8 cellular contexts compared by ENCODE assay signal in the genomic region with DNA sequence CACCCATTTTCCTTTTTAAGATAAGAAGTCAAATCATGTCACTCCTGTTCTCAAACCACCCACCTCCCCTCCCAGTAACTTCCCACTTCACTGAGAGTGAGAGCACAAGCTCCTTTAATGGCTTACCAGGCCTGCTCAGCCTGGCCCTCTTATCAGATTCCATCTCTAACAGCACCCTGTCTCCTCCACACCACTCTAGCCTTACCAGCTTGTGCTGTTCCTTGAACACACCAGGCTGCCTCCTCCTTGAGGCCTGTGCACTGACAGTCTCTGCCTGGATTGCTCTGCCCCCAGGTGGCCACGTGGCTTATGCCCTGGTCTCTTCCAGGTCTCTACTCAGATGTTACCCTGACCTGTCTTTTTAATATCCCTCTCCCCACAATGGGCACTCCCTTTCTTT. TPM values are rescaled to one million over a fixed set of nuclear protein-coding genes. Genes with fewer than 3 reads are reported as not detected.
DNase-seq lines count a peak whose midpoint lies in the region; ATAC-seq and TF ChIP-seq lines count a peak whose summit lies in the region.

No MANE protein-coding gene starts in this region.

- H3K4me3 ChIP-seq in HFF-Myc (replicated peaks; ENCODE audit: low read depth, low read length) (no peak overlapping the region), PC-3 (ENCODE audit: low read length) (no peak overlapping the region), mammary epithelial cell (replicated peaks in 1 of 3; ENCODE audit: insufficient read depth in 1 of 3, low read depth in 2 of 3, low read length in 3 of 3) (no peak overlapping the region)
- H3K4me3 ChIP-seq in naive thymus-derived CD4-positive, alpha-beta T cell (ENCODE audit: low read length), result no peak overlapping the region

- H3K9ac ChIP-seq in PC-3 (ENCODE audit: low read length) (no peak overlapping the region), mammary epithelial cell (ENCODE audit: insufficient read depth, low read length) (no peak overlapping the region)

- H4K20me1 ChIP-seq in PC-3 (ENCODE audit: low read length) (no peaks in the 10 kb centered on the region), mammary epithelial cell (ENCODE audit: insufficient read depth, low read length) (no peaks in the 10 kb centered on the region)

- intact Hi-C loops in PC-3 (cut with micrococcal nuclease) (no loop called here), mammary epithelial cell (cut with micrococcal nuclease) (loop anchor here (1.0 kb wide), 2 partner anchors 30 to 43 kb away; no protein-coding TSS in a partner anchor)
- intact Hi-C loops in naive thymus-derived CD4-positive, alpha-beta T cell (cut with micrococcal nuclease), result loop anchor here in 1 of 2 donors (2.0 kb wide), 1 partner anchor 42 kb away; no protein-coding TSS in a partner anchor

- in situ Hi-C loops in mammary epithelial cell (cut with MboI; ENCODE audit: low sequenced_read_pairs in 2 of 2), result no loop called here

- CTCF ChIA-PET in PC-3 (lab: Charles Lee) (no interaction called here), mammary epithelial cell (lab: Charles Lee; ENCODE audit: low non-redundant PET) (interaction anchor here (0.6 to 1.0 kb wide), 2 partner anchors 48 to 79 kb away, joined by 3 to 7 read pairs; no protein-coding TSS in a partner anchor)
- CTCF ChIA-PET in naive thymus-derived CD4-positive, alpha-beta T cell (lab: Charles Lee), result interaction anchor here (1.1 kb wide), 1 partner anchor 42 kb away, joined by 4 read pairs; no protein-coding TSS in a partner anchor

- POLR2A ChIA-PET in PC-3 (lab: Charles Lee; ENCODE audit: unreplicated experiment), result no interaction called here
- POLR2A ChIA-PET in naive thymus-derived CD4-positive, alpha-beta T cell (lab: Charles Lee), result no interaction called here

- H3K27me3 Mint-ChIP-seq in naive thymus-derived CD4-positive, alpha-beta T cell, result no peaks in the 10 kb centered on the region

- H2AFZ ChIP-seq in PC-3 (ENCODE audit: low read length) (no peak overlapping the region), mammary epithelial cell (ENCODE audit: low read depth, low read length) (no peak overlapping the region)

- ATAC-seq in PC-3, result peak; percentile 92
- peak; percentile 59 for ATAC-seq in naive thymus-derived CD4-positive, alpha-beta T cell
- no peak for ATAC-seq in GM18520 (IDR thresholded peaks at IDR 0.05; ENCODE audit: unreplicated experiment)

- BruUV-seq in PC-3 (replicated peaks; lab: Mats Ljungman, UMichigan) (no TSS peak), mammary epithelial cell (replicated peaks; lab: Mats Ljungman, UMichigan) (no TSS peak)

- H3K27me3 ChIP-seq in PC-3 (ENCODE audit: low read length) (no peaks in the 10 kb centered on the region), mammary epithelial cell (ENCODE audit: insufficient read depth, low read length) (no peaks in the 10 kb centered on the region)
- H3K27me3 ChIP-seq in naive thymus-derived CD4-positive, alpha-beta T cell (ENCODE audit: control insufficient read depth in 2 of 2, insufficient read depth in 2 of 2, low read length in 2 of 2), result no peaks in the 10 kb centered on the region

- H3F3A ChIP-seq in PC-3 (ENCODE audit: low read length, unreplicated experiment), result no peaks in the 10 kb centered on the region

- H3K36me3 ChIP-seq in PC-3 (ENCODE audit: low read depth, low read length) (no peaks in the 10 kb centered on the region), mammary epithelial cell (ENCODE audit: insufficient read depth, low read length) (no peaks in the 10 kb centered on the region)
- no peaks in the 10 kb centered on the region for H3K36me3 ChIP-seq in naive thymus-derived CD4-positive, alpha-beta T cell (ENCODE audit: control insufficient read depth in 2 of 3, insufficient read depth in 3 of 3, low read length in 3 of 3)

- TF ChIP-seq CTCF in HFF-Myc (IDR thresholded peaks at IDR 0.05; ENCODE audit: low read depth, low read length, missing control alignments) (peak; percentile 44), PC-3 (conservative IDR thresholded peaks at IDR 0.05; ENCODE audit: low read depth, low read length) (peak; percentile 65), mammary epithelial cell (conservative IDR thresholded peaks at IDR 0.05 in 1 of 2, IDR thresholded peaks at IDR 0.05 in 1 of 2; ENCODE audit: extremely low read depth in 1 of 2, insufficient read depth in 1 of 2, low read depth in 1 of 2, low read length in 2 of 2) (peak; percentile 33 to 71)

- H3K27ac Mint-ChIP-seq in naive thymus-derived CD4-positive, alpha-beta T cell, result peak overlapping the region in 3 of 9 donors; percentile 5 to 78 (median 15)

- peaks cover 0 to 3% (median 0%) of the 10 kb centered on the region in 5 donors for H3K36me3 Mint-ChIP-seq in naive thymus-derived CD4-positive, alpha-beta T cell

- H3K4me2 ChIP-seq in PC-3 (ENCODE audit: low read length), result no peak overlapping the region
- H3K4me2 ChIP-seq in mammary epithelial cell (ENCODE audit: insufficient read depth, low read depth, low read length), result no peak overlapping the region

- H3K9me3 ChIP-seq in PC-3 (ENCODE audit: low read length) (no peaks in the 10 kb centered on the region), mammary epithelial cell (replicated peaks; ENCODE audit: insufficient read depth, low read length) (no peaks in the 10 kb centered on the region)
- no peaks in the 10 kb centered on the region for H3K9me3 ChIP-seq in naive thymus-derived CD4-positive, alpha-beta T cell (ENCODE audit: control insufficient read depth in 2 of 3, low read length in 3 of 3)

- 40% methylated on average over 1 of the region's 1 CpG for WGBS in mammary epithelial cell (ENCODE audit: low coverage, missing lambda C conversion rate)

- H3K4me3 Mint-ChIP-seq in naive thymus-derived CD4-positive, alpha-beta T cell, result no peak overlapping the region

- peak; percentile 67 for DNase-seq in EH (ENCODE audit: low read depth)
- no peak for DNase-seq in HFF-Myc (ENCODE audit: extremely low read depth, low read depth)
- peak; percentile 58 for DNase-seq in PC-3
- peak; percentile 37 for DNase-seq in mammary epithelial cell
- peak in 6 of 9 donors; percentile 15 to 22 (median 16) for DNase-seq in naive thymus-derived CD4-positive, alpha-beta T cell
- DNase-seq in hippocampal formation (lab: John Stamatoyannopoulos, UW), result no peak
- no peak for DNase-seq in GM19240 (ENCODE audit: insufficient read length, low spot score)

- peaks cover 0 to 1% (median 0%) of the 10 kb centered on the region in 11 donors for H3K9me3 Mint-ChIP-seq in naive thymus-derived CD4-positive, alpha-beta T cell

- H3K4me1 ChIP-seq in PC-3 (ENCODE audit: insufficient read depth, low read length) (peaks cover 13% of the 10 kb centered on the region), mammary epithelial cell (ENCODE audit: insufficient read depth, low read length) (peaks cover 7% of the 10 kb centered on the region)
- H3K4me1 ChIP-seq in naive thymus-derived CD4-positive, alpha-beta T cell (ENCODE audit: control insufficient read depth in 2 of 2, insufficient read depth in 2 of 2, low read length in 2 of 2), result no peaks in the 10 kb centered on the region

- H3K9me2 ChIP-seq in PC-3 (replicated peaks; ENCODE audit: low read length), result no peaks in the 10 kb centered on the region

- H3K79me2 ChIP-seq in PC-3 (ENCODE audit: low read length) (0 out of 2 replicates have a peak, but pooled peaks cover 13% of the 10 kb centered on the region), mammary epithelial cell (ENCODE audit: insufficient read depth, low read length) (peaks cover 10% of the 10 kb centered on the region)

- dilution Hi-C loops in mammary epithelial cell (cut with HindIII; ENCODE audit: low sequenced_read_pairs), result loop anchor here (5.0 kb wide), 1 partner anchor 33 kb away; no protein-coding TSS in a partner anchor

- no peak overlapping the region for H3K27ac ChIP-seq in PC-3 (ENCODE audit: low read length)
- H3K27ac ChIP-seq in mammary epithelial cell (ENCODE audit: insufficient read depth, low read depth, low read length), result no peak overlapping the region
- no peak overlapping the region for H3K27ac ChIP-seq in naive thymus-derived CD4-positive, alpha-beta T cell (ENCODE audit: low read depth, low read length)

- H3K4me1 Mint-ChIP-seq in naive thymus-derived CD4-positive, alpha-beta T cell, result peaks cover 6 to 13% (median 10%) of the 10 kb centered on the region in 7 donors

RNA-seq across cellular contexts. Expression of a gene that starts 40.1 kb away (rescaled TPM):
- total RNA-seq in PC-3 (2014; rRNA removed), result 26.5 and 31.7 TPM in 2 replicates
- total RNA-seq in mammary epithelial cell, result 10 to 100 TPM; 11.8 to 38.9 TPM
- 20.4 TPM for polyA plus RNA-seq in mammary epithelial cell
- polyA minus RNA-seq in mammary epithelial cell, result 31.2 TPM
- 1,000 to 10,000 TPM in 3 of 5 experiments, 100 to 1,000 TPM in 2; 851 to 1,469 (median 1,230) TPM for total RNA-seq in naive thymus-derived CD4-positive, alpha-beta T cell
- 100 to 1,000 TPM; 163 to 184 TPM for polyA plus RNA-seq in naive thymus-derived CD4-positive, alpha-beta T cell

Comparison
In these comparisons a context has a peak if more than half of its experiments do, and no peak if none do; other contexts are left out.
1. DNase-seq: peak in EH (single experiment), PC-3 (single experiment), mammary epithelial cell (single experiment) and naive thymus-derived CD4-positive, alpha-beta T cell (6 of 9); none in HFF-Myc (single experiment), hippocampal formation (0 of 2) and GM19240 (single experiment).
2. RNA of a gene that starts 40.1 kb away (total RNA-seq): 851 to 1,469 TPM in naive thymus-derived CD4-positive, alpha-beta T cell; 11.8 to 38.9 TPM in mammary epithelial cell and 26.5 to 31.7 TPM in PC-3; every median in the first group is over 10 times any median in the second.
3. Peak in every context shown above with its lines, with median percentiles within 50 percentile points of each other: CTCF ChIP-seq.